19 cellular contexts compared by ENCODE assay signal in genomic region chr20:50098259-50098658, GRCh38. TPM values are rescaled to one million over a fixed set of nuclear protein-coding genes. Genes with fewer than 3 reads are reported as not detected.
DNase-seq lines count a peak whose midpoint lies in the region; ATAC-seq and TF ChIP-seq lines count a peak whose summit lies in the region.
"Had no signal": no experiment of that assay in that cellular context is flagged by ENCODE, and none has a peak within 500 bp of the region (broad histone marks: within the 10 kb centered on the region; RNA-seq: fewer than 3 reads in every experiment).

No MANE protein-coding gene starts in this region.

- peak; percentile 50 for ATAC-seq in Right ventricle myocardium inferior
- no peak for ATAC-seq in activated naive CD8-positive, alpha-beta T cell treated with anti-CD3 and anti-CD28 coated beads, Interleukin-2, amount 50 U/mL, for 24 hours
- ATAC-seq: mucosa of descending colon, pancreas had no signal

- DNase-seq in Right ventricle myocardium inferior (ENCODE audit: missing footprints), result no peak
- DNase-seq in right atrium auricular region (ENCODE audit: low spot score), result no peak
- DNase-seq in activated naive CD8-positive, alpha-beta T cell treated with anti-CD3 and anti-CD28 coated beads, Interleukin-2, amount 50 U/mL, for 24 hours, result no peak
- DNase-seq in immature natural killer cell, result no peak
- DNase-seq in type B pancreatic cell (ENCODE audit: extremely low spot score, unreplicated experiment), result no peak
- DNase-seq in iPS-NIHi7 (ENCODE audit: extremely low spot score), result no peak
- no peak for DNase-seq in NCI-H446 (lab: John Stamatoyannopoulos, UW)
- no peak for DNase-seq in cerebellar nuclear complex (lab: John Stamatoyannopoulos, UW)
- DNase-seq: activated CD4-positive, alpha-beta T cell treated with anti-CD3 and anti-CD28 coated beads for 1 hour; anterior cingulate cortex; Kasumi-1; kidney glomerular epithelial cell; mucosa of descending colon; NCI-H1417 treated with DMSO at 0.1 percent for 48 hours; pancreas; SHP77; spleen had no signal

- peaks cover 44% of the 10 kb centered on the region for H3K4me1 Mint-ChIP-seq in activated naive CD8-positive, alpha-beta T cell treated with anti-CD3 and anti-CD28 coated beads, Interleukin-2, amount 50 U/mL, for 24 hours
- H3K4me1 Mint-ChIP-seq in immature natural killer cell (peaks cover 70 to 83% of the 10 kb centered on the region in 2 donors), type B pancreatic cell (ENCODE audit: unreplicated experiment) (peaks cover 35% of the 10 kb centered on the region)

- no peaks in the 10 kb centered on the region for H3K27me3 ChIP-seq in right atrium auricular region
- H3K27me3 ChIP-seq: pancreas, spleen had no signal

- peaks cover 28% of the 10 kb centered on the region for H3K36me3 ChIP-seq in right atrium auricular region

- H3K36me3 Mint-ChIP-seq in activated naive CD8-positive, alpha-beta T cell treated with anti-CD3 and anti-CD28 coated beads, Interleukin-2, amount 50 U/mL, for 24 hours (ENCODE audit: low read depth), result peaks cover 42% of the 10 kb centered on the region
- peaks cover 0 to 15% (median 9%) of the 10 kb centered on the region in 3 donors for H3K36me3 Mint-ChIP-seq in immature natural killer cell
- H3K36me3 Mint-ChIP-seq in type B pancreatic cell, result peaks cover 44% of the 10 kb centered on the region

- H3K4me3 Mint-ChIP-seq in activated naive CD8-positive, alpha-beta T cell treated with anti-CD3 and anti-CD28 coated beads, Interleukin-2, amount 50 U/mL, for 24 hours, result no peak overlapping the region
- H3K4me3 Mint-ChIP-seq in immature natural killer cell, result peak overlapping the region in 3 of 5 donors; percentile 11 to 42 (median 22)
- H3K4me3 Mint-ChIP-seq in type B pancreatic cell, result no peak overlapping the region
- H3K4me3 Mint-ChIP-seq: T-helper 2 cell treated with Interferon-gamma antibody and Interleukin-4, amounts not matched to agents 5 μg/mL and 100 μg/mL, for 36 hours had no signal

- peak overlapping the region; percentile 36 for H3K27ac Mint-ChIP-seq in activated naive CD8-positive, alpha-beta T cell treated with anti-CD3 and anti-CD28 coated beads, Interleukin-2, amount 50 U/mL, for 24 hours
- H3K27ac Mint-ChIP-seq in immature natural killer cell (peak overlapping the region; percentile 13 to 83 (median 65)), type B pancreatic cell (peak overlapping the region; percentile 98)
- H3K27ac Mint-ChIP-seq: T-helper 2 cell treated with Interferon-gamma antibody and Interleukin-4, amounts not matched to agents 5 μg/mL and 100 μg/mL, for 36 hours had no signal

- H3K4me3 ChIP-seq in right atrium auricular region, result no peak overlapping the region
- H3K4me3 ChIP-seq: coronary artery, mucosa of descending colon, pancreas, spleen had no signal

- TF ChIP-seq CTCF in right atrium auricular region (IDR thresholded peaks at IDR 0.05) (no peak), type B pancreatic cell (conservative IDR thresholded peaks at IDR 0.05) (no peak)

- H3K9me3 Mint-ChIP-seq in activated naive CD8-positive, alpha-beta T cell treated with anti-CD3 and anti-CD28 coated beads, Interleukin-2, amount 50 U/mL, for 24 hours, result no peaks in the 10 kb centered on the region
- H3K9me3 Mint-ChIP-seq in immature natural killer cell (no peaks in the 10 kb centered on the region), type B pancreatic cell (no peaks in the 10 kb centered on the region)
- H3K9me3 Mint-ChIP-seq: T-helper 2 cell treated with Interferon-gamma antibody and Interleukin-4, amounts not matched to agents 5 μg/mL and 100 μg/mL, for 36 hours had no signal

- H3K27ac ChIP-seq in right atrium auricular region, result peak overlapping the region in 1 of 2 donors; percentile 56
- H3K27ac ChIP-seq: coronary artery, pancreas had no signal

- H3K9me3 ChIP-seq in right atrium auricular region, result no peaks in the 10 kb centered on the region
- H3K9me3 ChIP-seq: mucosa of descending colon, pancreas, spleen had no signal

- H3K4me1 ChIP-seq in right atrium auricular region, result peaks cover 0 to 59% of the 10 kb centered on the region in 2 donors

- intact Hi-C loops in Right ventricle myocardium inferior (cut with DNase I), result no loop called here

- no peaks in the 10 kb centered on the region for H3K27me3 Mint-ChIP-seq in activated naive CD8-positive, alpha-beta T cell treated with anti-CD3 and anti-CD28 coated beads, Interleukin-2, amount 50 U/mL, for 24 hours
- H3K27me3 Mint-ChIP-seq in immature natural killer cell (ENCODE audit: low read depth in 3 of 3), result peaks cover 0 to 2% (median 0%) of the 10 kb centered on the region in 3 donors
- no peaks in the 10 kb centered on the region for H3K27me3 Mint-ChIP-seq in type B pancreatic cell

RNA-seq across cellular contexts. Expression of gene UBE2V1, which starts 14.7 kb away (rescaled TPM):
- total RNA-seq in Right ventricle myocardium inferior (74.3 TPM), right atrium auricular region (10 to 100 TPM; 61.2 to 70.2 TPM), type B pancreatic cell (ENCODE audit: low replicate concordance) (90.5 and 117 TPM in 2 replicates)
- polyA plus RNA-seq in immature natural killer cell, result 100 to 1,000 TPM; 112 to 189 (median 185) TPM

RNA-seq across cellular contexts. Expression of gene PEDS1, which starts 55.3 kb away (rescaled TPM):
- total RNA-seq in Right ventricle myocardium inferior, result 31.2 TPM
- 10 to 100 TPM; 26.1 to 30.7 TPM for total RNA-seq in right atrium auricular region
- polyA plus RNA-seq in immature natural killer cell, result 10 to 100 TPM; 15.2 to 33.5 (median 19.7) TPM
- total RNA-seq in type B pancreatic cell (ENCODE audit: low replicate concordance), result 29.9 and 42.9 TPM in 2 replicates

Comparison
In these comparisons a context has a peak if more than half of its experiments do, and no peak if none do; other contexts are left out.
1. H3K27ac Mint-ChIP-seq: peak in every context shown above with its lines; median percentile 98 in type B pancreatic cell; 65 in immature natural killer cell; 36 in activated naive CD8-positive, alpha-beta T cell treated with anti-CD3 and anti-CD28 coated beads, Interleukin-2, amount 50 U/mL, for 24 hours.
2. H3K4me3 Mint-ChIP-seq: peak in immature natural killer cell (3 of 5); none in activated naive CD8-positive, alpha-beta T cell treated with anti-CD3 and anti-CD28 coated beads, Interleukin-2, amount 50 U/mL, for 24 hours (single experiment) and type B pancreatic cell (single experiment).